8 cellular contexts compared by ENCODE assay signal in genomic region chr2:69644506-69644979, GRCh38. TPM values are rescaled to one million over a fixed set of nuclear protein-coding genes. Genes with fewer than 3 reads are reported as not detected.
A peak's percentile ranks its signal among the peaks of the same experiment; 100 is the strongest.
DNase-seq lines count a peak whose midpoint lies in the region; ATAC-seq and TF ChIP-seq lines count a peak whose summit lies in the region.

No MANE protein-coding gene starts in this region.

- DNase-seq in GM23338 (ENCODE audit: low spot score), result no peak
- no peak for DNase-seq in Right ventricle myocardium superior
- DNase-seq in stimulated activated CD8-positive, alpha-beta memory T cell treated with anti-CD3 and anti-CD28 coated beads, Interleukin-4, amount 100 ng/mL, for 48 hours, result no peak
- DNase-seq in stimulated activated CD4-positive, alpha-beta T cell treated with anti-CD3 and anti-CD28 coated beads, Interleukin-15, amount 100 ng/mL, for 24 hours, result no peak

- H3K79me2 ChIP-seq in GM23338 (replicated peaks; ENCODE audit: insufficient read depth), result peaks cover 28% of the 10 kb centered on the region

- no peaks in the 10 kb centered on the region; the same call in 1 of the 2 replicates for H3F3A ChIP-seq in GM23338 (replicated peaks; ENCODE audit: low read depth)

- H3K4me3 Mint-ChIP-seq in GM23338, result peak overlapping the region; percentile 92

- TF ChIP-seq CTCF in GM23338 (conservative IDR thresholded peaks at IDR 0.05; ENCODE audit: low read depth in 2 of 2) (no peak), WI38 (IDR thresholded peaks at IDR 0.05; ENCODE audit: low read depth, low read length) (no peak)

- no peak overlapping the region for H3K27ac Mint-ChIP-seq in GM23338

- H3K4me2 ChIP-seq in GM23338, result peak overlapping the region; percentile 99
- peak overlapping the region; percentile 84 for H3K4me2 ChIP-seq in skeletal muscle satellite cell (ENCODE audit: low read length)

- intact Hi-C loops in Right ventricle myocardium superior (cut with DNase I), result loop anchor here (5.0 to 10.0 kb wide), 2 partner anchors 70 to 82 kb away; no protein-coding TSS in a partner anchor

- H3K9me3 ChIP-seq in skeletal muscle satellite cell (replicated peaks; ENCODE audit: low read length), result no peaks in the 10 kb centered on the region

- H3K36me3 ChIP-seq in GM23338 (ENCODE audit: insufficient read depth) (no peaks in the 10 kb centered on the region), skeletal muscle satellite cell (ENCODE audit: insufficient read depth, low read length) (peaks cover 8% of the 10 kb centered on the region)

- H2AFZ ChIP-seq in GM23338, result peak overlapping the region; percentile 98

- no peaks in the 10 kb centered on the region; the same call in 2 of the 3 replicates for H3K36me3 Mint-ChIP-seq in GM23338 (ENCODE audit: low read depth)

- peaks cover 10% of the 10 kb centered on the region for H3K27me3 ChIP-seq in GM23338 (ENCODE audit: insufficient read depth)
- H3K27me3 ChIP-seq in skeletal muscle satellite cell (ENCODE audit: control insufficient read depth, insufficient read depth, low read length), result no peaks in the 10 kb centered on the region

- H3K4me3 ChIP-seq in GM23338, result peak overlapping the region; percentile 92
- peak overlapping the region; percentile 91 for H3K4me3 ChIP-seq in WI38 (ENCODE audit: low read depth, low read length)
- H3K4me3 ChIP-seq in skeletal muscle satellite cell (ENCODE audit: low read length), result peak overlapping the region; percentile 98

- H3K4me1 ChIP-seq in GM23338 (ENCODE audit: insufficient read depth) (peaks cover 33% of the 10 kb centered on the region), skeletal muscle satellite cell (ENCODE audit: control insufficient read depth, insufficient read depth, low read length) (peaks cover 31% of the 10 kb centered on the region)

- H3K27ac ChIP-seq in GM23338 (ENCODE audit: low read depth), result no peak overlapping the region

- peaks cover 5% of the 10 kb centered on the region; the same call in 1 of the 3 replicates for H3K9me3 Mint-ChIP-seq in GM23338

- H3K9me2 ChIP-seq in GM23338 (ENCODE audit: insufficient read depth), result no peaks in the 10 kb centered on the region

- no peaks in the 10 kb centered on the region for H4K20me1 ChIP-seq in GM23338 (replicated peaks; ENCODE audit: insufficient read depth)

- peak overlapping the region; percentile 94 for H3K9ac ChIP-seq in skeletal muscle satellite cell (ENCODE audit: low read depth, low read length)

- ATAC-seq in GM23338 (no peak), Right ventricle myocardium superior (ENCODE audit: poor library complexity) (peak; percentile 7), GM19395 (IDR thresholded peaks at IDR 0.05; ENCODE audit: unreplicated experiment) (no peak), HG02981 (IDR thresholded peaks at IDR 0.05; ENCODE audit: unreplicated experiment) (no peak)

- H3K4me1 Mint-ChIP-seq in GM23338, result peaks cover 38% of the 10 kb centered on the region

- peaks cover 6% of the 10 kb centered on the region for H3K27me3 Mint-ChIP-seq in GM23338 (ENCODE audit: insufficient read depth, low read depth, poor library complexity)

TF ChIP-seq in GM23338, 12 proteins besides CTCF, POLR2A, EP300 and RAD21 (continues in another document):
- TF ChIP-seq STAT1 (IDR thresholded peaks at IDR 0.05; ENCODE audit: unreplicated experiment) (no peak), POLR2AphosphoS5 (IDR thresholded peaks at IDR 0.05; ENCODE audit: low read depth) (no peak), CREB1 (CRISPR knock-in tag; IDR thresholded peaks at IDR 0.05; ENCODE audit: low read depth) (no peak), JUNB (IDR thresholded peaks at IDR 0.05; ENCODE audit: unreplicated experiment) (no peak), ZNF114 (CRISPR knock-in tag; IDR thresholded peaks at IDR 0.05) (no peak), ZNF331 (CRISPR knock-in tag; IDR thresholded peaks at IDR 0.05; ENCODE audit: low read depth) (no peak), ZNF462 (CRISPR knock-in tag; IDR thresholded peaks at IDR 0.05) (no peak), EZH2phosphoT487 (IDR thresholded peaks at IDR 0.05; ENCODE audit: unreplicated experiment) (no peak)
- TF ChIP-seq, protein P1, sequence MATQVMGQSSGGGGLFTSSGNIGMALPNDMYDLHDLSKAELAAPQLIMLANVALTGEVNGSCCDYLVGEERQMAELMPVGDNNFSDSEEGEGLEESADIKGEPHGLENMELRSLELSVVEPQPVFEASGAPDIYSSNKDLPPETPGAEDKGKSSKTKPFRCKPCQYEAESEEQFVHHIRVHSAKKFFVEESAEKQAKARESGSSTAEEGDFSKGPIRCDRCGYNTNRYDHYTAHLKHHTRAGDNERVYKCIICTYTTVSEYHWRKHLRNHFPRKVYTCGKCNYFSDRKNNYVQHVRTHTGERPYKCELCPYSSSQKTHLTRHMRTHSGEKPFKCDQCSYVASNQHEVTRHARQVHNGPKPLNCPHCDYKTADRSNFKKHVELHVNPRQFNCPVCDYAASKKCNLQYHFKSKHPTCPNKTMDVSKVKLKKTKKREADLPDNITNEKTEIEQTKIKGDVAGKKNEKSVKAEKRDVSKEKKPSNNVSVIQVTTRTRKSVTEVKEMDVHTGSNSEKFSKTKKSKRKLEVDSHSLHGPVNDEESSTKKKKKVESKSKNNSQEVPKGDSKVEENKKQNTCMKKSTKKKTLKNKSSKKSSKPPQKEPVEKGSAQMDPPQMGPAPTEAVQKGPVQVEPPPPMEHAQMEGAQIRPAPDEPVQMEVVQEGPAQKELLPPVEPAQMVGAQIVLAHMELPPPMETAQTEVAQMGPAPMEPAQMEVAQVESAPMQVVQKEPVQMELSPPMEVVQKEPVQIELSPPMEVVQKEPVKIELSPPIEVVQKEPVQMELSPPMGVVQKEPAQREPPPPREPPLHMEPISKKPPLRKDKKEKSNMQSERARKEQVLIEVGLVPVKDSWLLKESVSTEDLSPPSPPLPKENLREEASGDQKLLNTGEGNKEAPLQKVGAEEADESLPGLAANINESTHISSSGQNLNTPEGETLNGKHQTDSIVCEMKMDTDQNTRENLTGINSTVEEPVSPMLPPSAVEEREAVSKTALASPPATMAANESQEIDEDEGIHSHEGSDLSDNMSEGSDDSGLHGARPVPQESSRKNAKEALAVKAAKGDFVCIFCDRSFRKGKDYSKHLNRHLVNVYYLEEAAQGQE (IDR thresholded peaks at IDR 0.05; ENCODE audit: unreplicated experiment), result no peak

RNA-seq across cellular contexts. Expression of gene AAK1, which starts 1.0 kb away (rescaled TPM):
- total RNA-seq in GM23338 (2014; rRNA removed; shearing (Covaris generic)), result 39.0 TPM in 2 replicates
- polyA plus RNA-seq in GM23338 (2016; fragmentation: Nextera tagmentation; extraction: Ambion mirVana), result 44.7 and 52.4 TPM in 2 replicates
- total RNA-seq in Right ventricle myocardium superior, result 87.2 TPM
- 37.6 and 39.5 TPM in 2 replicates for total RNA-seq in skeletal muscle satellite cell (2012; rRNA removed)
